20 cellular contexts compared by ENCODE assay signal in the genomic region with DNA sequence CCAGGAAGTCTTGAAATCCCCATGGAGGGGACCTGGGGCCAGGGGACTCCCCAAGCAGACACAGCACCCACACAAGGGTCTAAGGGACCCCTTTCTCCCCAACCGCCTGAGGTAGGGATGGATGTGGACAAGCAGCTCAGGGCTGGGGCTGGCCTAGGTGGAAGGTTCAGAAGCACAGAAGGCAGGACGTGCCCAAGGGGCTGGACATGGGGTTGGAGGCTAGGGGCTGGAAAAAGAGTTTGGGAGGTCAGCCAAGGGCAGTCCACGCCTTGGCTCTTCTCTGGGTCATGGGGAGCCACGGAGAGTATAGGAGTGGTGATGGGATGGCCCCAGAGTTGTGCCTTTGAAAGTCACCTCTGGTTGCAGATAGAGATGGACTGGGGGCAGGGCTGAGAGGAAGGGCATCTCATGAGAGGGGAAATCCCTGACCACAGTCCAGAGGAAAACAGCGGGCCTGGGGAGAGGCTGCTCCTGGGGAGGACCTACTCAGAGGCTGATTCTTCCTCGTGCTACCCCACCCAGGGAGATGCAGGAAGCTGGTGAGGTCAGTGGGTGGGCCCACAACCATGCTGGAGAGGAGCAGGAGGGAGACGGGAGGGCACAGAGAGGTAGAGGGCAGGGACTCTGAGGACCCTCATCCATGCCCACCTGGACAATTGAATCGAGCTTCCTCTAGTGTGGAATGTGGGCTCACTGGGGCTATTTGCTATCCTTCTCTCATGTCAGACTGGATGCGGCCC. TPM values are rescaled to one million over a fixed set of nuclear protein-coding genes. Genes with fewer than 3 reads are reported as not detected.
DNase-seq lines count a peak whose midpoint lies in the region; ATAC-seq and TF ChIP-seq lines count a peak whose summit lies in the region.
"Had no signal": no experiment of that assay in that cellular context is flagged by ENCODE, and none has a peak within 500 bp of the region (broad histone marks: within the 10 kb centered on the region; RNA-seq: fewer than 3 reads in every experiment).

No MANE protein-coding gene starts in this region.

- peaks cover 8% of the 10 kb centered on the region for H3K4me1 Mint-ChIP-seq in chondrocyte (ENCODE audit: low read depth)
- H3K4me1 Mint-ChIP-seq in activated T-cell treated with anti-CD3 and anti-CD28 coated beads, Interleukin-2, amount 50 U/mL, for 24 hours (ENCODE audit: low read depth) = no peaks in the 10 kb centered on the region

- TF ChIP-seq POLR2A in spleen (IDR thresholded peaks at IDR 0.05) = no peak

- no peaks in the 10 kb centered on the region for H3K36me3 ChIP-seq in right atrium auricular region
- H3K36me3 ChIP-seq in spleen = no peaks in the 10 kb centered on the region

- no peak overlapping the region for H3K4me3 ChIP-seq in right atrium auricular region
- no peak overlapping the region for H3K4me3 ChIP-seq in spleen
- H3K4me3 ChIP-seq: PC-9 had no signal

- TF ChIP-seq CTCF in chondrocyte (IDR thresholded peaks at IDR 0.05) (no peak), right atrium auricular region (IDR thresholded peaks at IDR 0.05) (no peak), spleen (IDR thresholded peaks at IDR 0.05 in 8 of 11, conservative IDR thresholded peaks at IDR 0.05 in 3 of 11) (no peak)

- DNase-seq in Daoy (ENCODE audit: low read depth) (peak; percentile 27), chondrocyte (ENCODE audit: low spot score) (peak; percentile 88), right atrium auricular region (ENCODE audit: low spot score) (no peak), spleen (peak; percentile 59), NCI-H2107 (lab: John Stamatoyannopoulos, UW) (no peak), activated T-cell treated with anti-CD3 and anti-CD28 coated beads for 4 hours (no peak)
- DNase-seq in activated T-cell treated with anti-CD3 and anti-CD28 coated beads, Interleukin-2, amount 50 U/mL, for 24 hours = no peak
- DNase-seq: Calu3, DMS79 treated with DMSO at 0.1 percent for 48 hours, GDM1, GOT3, NCI-H1092 treated with DMSO at 0.1 percent for 48 hours, NCI-H1694, NCI-H446, NCI-H748 treated with DMSO at 0.1 percent for 48 hours, PC-9 had no signal

- H3K27ac ChIP-seq in right atrium auricular region (peak overlapping the region; percentile 31 to 51), spleen (peak overlapping the region in 1 of 8 donors; percentile 38)
- H3K27ac ChIP-seq: KMS-11, PC-9 had no signal

- ATAC-seq in HG03159 (IDR thresholded peaks at IDR 0.05; ENCODE audit: unreplicated experiment) = no peak

- H3K27ac Mint-ChIP-seq in chondrocyte (ENCODE audit: unreplicated experiment) = peak overlapping the region; percentile 23
- H3K27ac Mint-ChIP-seq in activated T-cell treated with anti-CD3 and anti-CD28 coated beads, Interleukin-2, amount 50 U/mL, for 24 hours = no peak overlapping the region

- no peaks in the 10 kb centered on the region for H3K9me3 Mint-ChIP-seq in chondrocyte (ENCODE audit: low read depth)
- H3K9me3 Mint-ChIP-seq in activated T-cell treated with anti-CD3 and anti-CD28 coated beads, Interleukin-2, amount 50 U/mL, for 24 hours = no peaks in the 10 kb centered on the region

- no peaks in the 10 kb centered on the region for H3K9me3 ChIP-seq in right atrium auricular region
- no peaks in the 10 kb centered on the region for H3K9me3 ChIP-seq in spleen
- H3K9me3 ChIP-seq: SK-N-SH had no signal

- whole genome bisulfite sequencing in spleen, 5 donors = 49 to 70% (median 61%) methylated on average over 8 to 9 of the region's 9 CpGs

- peaks cover 0 to 57% of the 10 kb centered on the region in 2 donors for H3K4me1 ChIP-seq in right atrium auricular region
- peaks cover 0 to 68% (median 26%) of the 10 kb centered on the region in 6 donors for H3K4me1 ChIP-seq in spleen

- peaks cover 23% of the 10 kb centered on the region for H3K27me3 Mint-ChIP-seq in chondrocyte (ENCODE audit: low read depth)
- peaks cover 63% of the 10 kb centered on the region for H3K27me3 Mint-ChIP-seq in activated T-cell treated with anti-CD3 and anti-CD28 coated beads, Interleukin-2, amount 50 U/mL, for 24 hours

- intact Hi-C loops in spleen (cut with DNase I; ENCODE audit: low total_unique reads) = no loop called here

- H3K36me3 Mint-ChIP-seq in chondrocyte (ENCODE audit: low read depth) = peaks cover 1% of the 10 kb centered on the region
- H3K36me3 Mint-ChIP-seq in activated T-cell treated with anti-CD3 and anti-CD28 coated beads, Interleukin-2, amount 50 U/mL, for 24 hours (ENCODE audit: low read depth) = no peaks in the 10 kb centered on the region

- no peak overlapping the region for H3K4me3 Mint-ChIP-seq in chondrocyte (ENCODE audit: unreplicated experiment)
- no peak overlapping the region for H3K4me3 Mint-ChIP-seq in activated T-cell treated with anti-CD3 and anti-CD28 coated beads, Interleukin-2, amount 50 U/mL, for 24 hours

- H3K27me3 ChIP-seq in right atrium auricular region (no peaks in the 10 kb centered on the region), spleen (replicated peaks in 1 of 7) (peaks cover 0 to 84% (median 10%) of the 10 kb centered on the region in 7 donors)

RNA-seq across cellular contexts. Expression of a gene that starts 2.5 kb away (rescaled TPM):
- 0.17 TPM in 1 of 2 replicates, not detected in the other for total RNA-seq in Daoy (2014; rRNA removed; shearing (Covaris generic))
- total RNA-seq in chondrocyte = 0.10 to 0.26 TPM in 2 of 3 replicates, not detected in the other
- 10 to 100 TPM; 11.2 to 13.4 TPM for total RNA-seq in right atrium auricular region
- total RNA-seq in spleen = 10 to 100 TPM; 12.6 to 74.0 (median 29.9) TPM
- 10 to 100 TPM in 2 of 3 donors, 1 to 10 TPM in 1; 5.7 to 41.6 (median 21.3) TPM for polyA plus RNA-seq in spleen
- total RNA-seq: Calu3, MCF 10A, PC-9 had no signal

RNA-seq across cellular contexts. Expression of a gene that starts 17.6 kb away (rescaled TPM):
- not detected in 2 replicates for total RNA-seq in Daoy (2014; rRNA removed; shearing (Covaris generic))
- total RNA-seq in chondrocyte = 0.08 TPM in 1 of 3 replicates, not detected in the others
- 1 to 10 TPM; 3.2 to 3.9 TPM for total RNA-seq in right atrium auricular region
- total RNA-seq in spleen = 10 to 100 TPM in 5 of 7 donors, 1 to 10 TPM in 2; 3.0 to 50.2 (median 21.9) TPM
- polyA plus RNA-seq in spleen = 10 to 100 TPM in 2 of 3 donors, 1 to 10 TPM in 1; 8.1 to 18.4 (median 11.0) TPM
- total RNA-seq: Calu3, MCF 10A, PC-9 had no signal
- polyA plus RNA-seq: SK-N-SH had no signal

RNA-seq across cellular contexts. Expression of a gene that starts 37.6 kb away (rescaled TPM):
- total RNA-seq in Daoy (2014; rRNA removed; shearing (Covaris generic)) = 39.4 and 40.4 TPM in 2 replicates
- total RNA-seq in chondrocyte (23.5 to 30.4 TPM (median 26.7 TPM) in 3 replicates), right atrium auricular region (10 to 100 TPM; 10.8 to 11.2 TPM), spleen (10 to 100 TPM; 29.4 to 42.4 (median 35.1) TPM)
- polyA plus RNA-seq in spleen = 10 to 100 TPM; 31.3 to 55.5 (median 36.8) TPM

RNA-seq across cellular contexts. Expression of a gene that starts 48.2 kb away (rescaled TPM):
- total RNA-seq in Daoy (2014; rRNA removed; shearing (Covaris generic)) = not detected in 2 replicates
- total RNA-seq in chondrocyte (4.1 to 13.1 TPM (median 12.2 TPM) in 3 replicates), right atrium auricular region (10 to 100 TPM in 1 of 2 donors, 1 to 10 TPM in 1; 9.7 to 13.8 TPM), spleen (10 to 100 TPM in 3 of 7 donors, 1 to 10 TPM in 4; 4.0 to 10.7 (median 9.1) TPM)
- 10 to 100 TPM in 1 of 3 donors, 1 to 10 TPM in 2; 5.9 to 31.6 (median 9.5) TPM for polyA plus RNA-seq in spleen
- total RNA-seq: Calu3, MCF 10A, PC-9 had no signal

RNA-seq across cellular contexts. Expression of a gene that starts 51.3 kb away (rescaled TPM):
- 0.51 TPM in 1 of 2 replicates, not detected in the other for total RNA-seq in Daoy (2014; rRNA removed; shearing (Covaris generic))
- 0.12 to 0.60 TPM in 2 of 3 replicates, not detected in the other for total RNA-seq in chondrocyte
- under 1 TPM in 1 of 2 donors, not detected in 1; 0.31 TPM for total RNA-seq in right atrium auricular region
- not detected for total RNA-seq in spleen
- under 1 TPM in 2 of 3 donors, not detected in 1; 0.06 to 0.11 TPM for polyA plus RNA-seq in spleen
- total RNA-seq: MCF 10A had no signal

Comparison
In these comparisons a context has a peak if more than half of its experiments do, and no peak if none do; other contexts are left out.
1. DNase-seq: peak in Daoy (single experiment), chondrocyte (single experiment) and spleen (single experiment); none in right atrium auricular region (single experiment), NCI-H2107 (single experiment), activated T-cell treated with anti-CD3 and anti-CD28 coated beads for 4 hours (single experiment) and activated T-cell treated with anti-CD3 and anti-CD28 coated beads, Interleukin-2, amount 50 U/mL, for 24 hours (single experiment).